In the genomic region with DNA sequence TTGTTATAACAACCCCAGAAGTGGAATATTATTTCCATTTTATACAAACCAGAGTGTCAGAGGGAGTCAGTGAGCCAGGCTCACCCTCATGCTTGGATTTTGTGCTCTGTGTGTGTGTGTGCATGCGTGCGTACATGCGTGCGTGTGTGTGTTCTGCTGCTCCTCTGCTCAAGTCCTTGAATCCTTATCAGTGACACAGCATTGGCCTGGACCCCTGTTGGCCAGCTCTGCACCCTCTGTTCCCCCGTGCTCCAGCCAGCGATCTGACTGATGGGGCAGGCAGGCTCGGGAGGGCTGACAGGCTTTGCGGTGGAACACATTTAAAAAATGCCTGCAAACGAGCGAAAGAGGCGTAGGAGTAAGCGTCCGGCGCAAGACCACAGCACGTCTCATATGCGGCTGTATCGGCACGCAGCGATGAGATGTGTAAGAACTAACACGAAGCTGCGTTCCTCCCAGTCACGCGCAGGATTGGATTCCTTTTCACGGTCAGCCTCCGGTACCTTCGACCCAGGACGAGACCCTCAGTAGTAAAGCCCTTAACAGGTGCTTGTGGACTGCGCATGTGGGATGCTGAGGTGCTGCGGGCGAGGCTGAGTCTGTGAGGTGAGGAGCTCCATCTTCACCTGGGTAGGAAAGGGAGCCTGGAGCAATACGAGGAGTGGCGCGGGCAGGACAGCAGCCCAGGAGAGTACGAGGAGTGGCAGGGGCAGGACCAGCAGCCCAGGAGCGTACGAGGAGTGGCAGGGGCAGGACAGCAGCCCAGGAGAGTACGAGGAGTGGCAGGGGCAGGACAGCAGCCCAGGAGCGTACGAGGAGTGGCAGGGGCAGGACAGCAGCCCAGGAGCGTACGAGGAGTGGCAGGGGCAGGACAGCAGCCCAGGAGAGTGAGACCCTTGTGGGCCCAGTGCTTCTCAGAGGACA, we compare ENCODE assay signal across 18 cellular contexts.
"Had no signal": no experiment of that assay in that cellular context is flagged by ENCODE, and none has a peak within 500 bp of the region (broad histone marks: within the 10 kb centered on the region; RNA-seq: fewer than 3 reads in every experiment).

No MANE protein-coding gene starts in this region.

- ATAC-seq: effector memory CD8-positive, alpha-beta T cell; gastroesophageal sphincter; heart right ventricle; naive thymus-derived CD4-positive, alpha-beta T cell had no signal

- H3K27me3 ChIP-seq: gastroesophageal sphincter, heart right ventricle, right atrium auricular region, uterus had no signal

- DNase-seq: activated B cell treated with CpG ODN at 0.5 μM for 24 hours; activated CD4-positive, alpha-beta T cell treated with anti-CD3 and anti-CD28 coated beads, Interleukin-2, amount 10 ng/mL, durations not matched to agents 7 days and 5 days; activated naive CD4-positive, alpha-beta T cell; activated naive CD8-positive, alpha-beta T cell treated with anti-CD3 and anti-CD28 coated beads, Interleukin-2, amount 10 ng/mL, durations not matched to agents 7 days and 5 days; anterior cingulate cortex; effector memory CD8-positive, alpha-beta T cell; heart right ventricle; left cardiac atrium; mammary epithelial cell; naive thymus-derived CD4-positive, alpha-beta T cell; nucleus accumbens; stimulated activated CD4-positive, alpha-beta T cell treated with anti-CD3 and anti-CD28 coated beads, Interleukin-15, amount 100 ng/mL, for 24 hours; stimulated activated CD4-positive, alpha-beta T cell treated with anti-CD3 and anti-CD28 coated beads, Interleukin-4, amount 100 ng/mL, for 1 hour; stimulated activated naive CD4-positive, alpha-beta T cell treated with Interleukin-2 at 50 U/mL for 16 hours; uterus had no signal

- H3K27me3 Mint-ChIP-seq: activated B cell treated with CpG ODN at 0.5 μM for 24 hours; activated CD4-positive, alpha-beta T cell treated with anti-CD3 and anti-CD28 coated beads, Interleukin-2, amount 10 ng/mL, durations not matched to agents 7 days and 5 days; activated naive CD8-positive, alpha-beta T cell treated with anti-CD3 and anti-CD28 coated beads, Interleukin-2, amount 10 ng/mL, durations not matched to agents 7 days and 5 days; effector memory CD8-positive, alpha-beta T cell; naive thymus-derived CD4-positive, alpha-beta T cell had no signal

- H3K9me3 ChIP-seq: gastroesophageal sphincter, heart right ventricle, right atrium auricular region, uterus had no signal

- H3K4me3 Mint-ChIP-seq: activated B cell treated with CpG ODN at 0.5 μM for 24 hours; activated CD4-positive, alpha-beta T cell treated with anti-CD3 and anti-CD28 coated beads, Interleukin-2, amount 10 ng/mL, durations not matched to agents 7 days and 5 days; activated naive CD8-positive, alpha-beta T cell treated with anti-CD3 and anti-CD28 coated beads, Interleukin-2, amount 10 ng/mL, durations not matched to agents 7 days and 5 days; effector memory CD8-positive, alpha-beta T cell; naive thymus-derived CD4-positive, alpha-beta T cell had no signal

- H3K27ac ChIP-seq: epithelial cell of prostate, gastroesophageal sphincter, heart right ventricle, right atrium auricular region, uterus had no signal

- H3K27ac Mint-ChIP-seq: activated B cell treated with CpG ODN at 0.5 μM for 24 hours; activated CD4-positive, alpha-beta T cell treated with anti-CD3 and anti-CD28 coated beads, Interleukin-2, amount 10 ng/mL, durations not matched to agents 7 days and 5 days; activated naive CD8-positive, alpha-beta T cell treated with anti-CD3 and anti-CD28 coated beads, Interleukin-2, amount 10 ng/mL, durations not matched to agents 7 days and 5 days; effector memory CD8-positive, alpha-beta T cell; naive thymus-derived CD4-positive, alpha-beta T cell had no signal

- H3K9me3 Mint-ChIP-seq: activated B cell treated with CpG ODN at 0.5 μM for 24 hours; activated CD4-positive, alpha-beta T cell treated with anti-CD3 and anti-CD28 coated beads, Interleukin-2, amount 10 ng/mL, durations not matched to agents 7 days and 5 days; activated naive CD8-positive, alpha-beta T cell treated with anti-CD3 and anti-CD28 coated beads, Interleukin-2, amount 10 ng/mL, durations not matched to agents 7 days and 5 days; effector memory CD8-positive, alpha-beta T cell; naive thymus-derived CD4-positive, alpha-beta T cell had no signal

- H3K4me3 ChIP-seq: gastroesophageal sphincter, heart right ventricle, right atrium auricular region, uterus had no signal

- H3K36me3 Mint-ChIP-seq: activated naive CD8-positive, alpha-beta T cell treated with anti-CD3 and anti-CD28 coated beads, Interleukin-2, amount 10 ng/mL, durations not matched to agents 7 days and 5 days had no signal

- H3K4me1 ChIP-seq: right atrium auricular region, uterus had no signal

- H3K36me3 ChIP-seq: right atrium auricular region, uterus had no signal
